1 cellular context compared by ENCODE assay signal in the genomic region with DNA sequence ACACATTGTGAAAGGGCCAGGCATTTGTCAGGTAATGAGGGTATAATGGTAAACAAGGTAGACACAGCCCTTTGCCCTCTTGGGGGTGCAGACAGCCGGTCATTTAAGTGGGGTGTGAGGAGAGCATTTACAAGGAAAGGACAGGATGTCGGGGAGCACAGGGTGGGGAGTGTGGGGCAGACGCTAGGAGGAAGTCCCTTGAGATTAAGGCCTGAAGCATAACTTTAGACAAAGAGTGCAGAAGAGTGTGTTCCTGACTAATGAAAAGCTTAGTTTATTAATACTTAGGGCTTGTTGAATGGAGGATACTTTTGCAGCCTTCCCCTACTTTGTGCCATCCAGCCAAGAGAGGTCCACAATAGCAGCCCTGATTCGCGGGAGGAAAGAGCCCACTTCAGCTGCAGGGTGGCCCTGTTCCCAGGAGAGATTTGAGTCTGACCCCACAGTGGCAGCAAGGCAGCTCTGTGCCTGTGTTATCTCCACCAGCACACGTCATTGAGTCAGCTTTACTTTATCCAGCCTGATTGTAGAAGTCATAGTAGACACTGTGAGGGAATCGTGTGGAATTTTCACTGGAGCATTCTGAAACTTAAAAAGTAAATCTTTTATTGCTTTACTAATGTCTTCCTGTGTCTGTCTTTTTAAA.
TF ChIP-seq lines count a peak whose summit lies in the region.

No MANE protein-coding gene starts in this region.

TF ChIP-seq in K562, 482 proteins besides CTCF, POLR2A, EP300 and RAD21 (continued from another document and continues in another):
- TF ChIP-seq, protein P1, sequence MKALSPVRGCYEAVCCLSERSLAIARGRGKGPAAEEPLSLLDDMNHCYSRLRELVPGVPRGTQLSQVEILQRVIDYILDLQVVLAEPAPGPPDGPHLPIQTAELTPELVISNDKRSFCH (CRISPR knock-in tag; IDR thresholded peaks at IDR 0.05): no peak
- TF ChIP-seq, protein P1 (tag; IDR thresholded peaks at IDR 0.05): peak; percentile 24; the same call in 1 of the 2 replicates
- TF ChIP-seq ZNF586 (CRISPR knock-in tag; conservative IDR thresholded peaks at IDR 0.05) (no peak), BRF1 (IDR thresholded peaks at IDR 0.05; ENCODE audit: borderline replicate concordance, extremely low read depth, insufficient read length) (no peak), ETV5 (CRISPR knock-in tag; IDR thresholded peaks at IDR 0.05; ENCODE audit: low read depth) (no peak), ELF2 (CRISPR knock-in tag; IDR thresholded peaks at IDR 0.05) (no peak), CREM (IDR thresholded peaks at IDR 0.05; ENCODE audit: low read depth) (peak; percentile 97), ZKSCAN1 (IDR thresholded peaks at IDR 0.05; ENCODE audit: low read depth, low read length) (0 out of 2 replicates have a peak, but pooled peaks have one; percentile 31), GATAD2A (IDR thresholded peaks at IDR 0.05) (peak; percentile 54), CREB1 (IDR thresholded peaks at IDR 0.05) (peak; percentile 85), CREB1 (CRISPR knock-in tag; IDR thresholded peaks at IDR 0.05) (peak; percentile 85), ZBTB7A (IDR thresholded peaks at IDR 0.05; ENCODE audit: borderline replicate concordance, control insufficient read depth, low read depth, low read length) (no peak), SOX6 (IDR thresholded peaks at IDR 0.05) (peak; percentile 53), ZNF175 (CRISPR knock-in tag; IDR thresholded peaks at IDR 0.05; ENCODE audit: low read depth) (no peak), YBX1 (IDR thresholded peaks at IDR 0.05) (no peak), PHB (CRISPR knock-in tag; IDR thresholded peaks at IDR 0.05) (no peak), RBFOX2 (IDR thresholded peaks at IDR 0.05; ENCODE audit: low read depth, low read length) (no peak), GABPB1 (CRISPR knock-in tag; IDR thresholded peaks at IDR 0.05) (no peak), MEIS2 (IDR thresholded peaks at IDR 0.05; ENCODE audit: partially characterized antibody) (peak; percentile 28), CTBP1 (IDR thresholded peaks at IDR 0.05; ENCODE audit: borderline replicate concordance) (0 out of 2 replicates have a peak, but pooled peaks have one; percentile 23), ZSCAN29 (IDR thresholded peaks at IDR 0.05) (no peak), NR2C2 (CRISPR knock-in tag; IDR thresholded peaks at IDR 0.05) (no peak), NR2C2 (tag; IDR thresholded peaks at IDR 0.05) (0 out of 2 replicates have a peak, but pooled peaks have one; percentile 30), ZNF347 (CRISPR knock-in tag; IDR thresholded peaks at IDR 0.05; ENCODE audit: low read depth) (no peak), SMARCC2 (IDR thresholded peaks at IDR 0.05; ENCODE audit: low read depth) (peak; percentile 69; the same call in 1 of the 2 replicates), ZNF79 (CRISPR knock-in tag; IDR thresholded peaks at IDR 0.05; ENCODE audit: low read depth) (no peak), TARDBP (IDR thresholded peaks at IDR 0.05) (0 out of 2 replicates have a peak, but pooled peaks have one; percentile 41), SIN3A (IDR thresholded peaks at IDR 0.05; ENCODE audit: borderline replicate concordance in 2 of 2, control insufficient read depth in 1 of 2, low read depth in 2 of 2, low read length in 2 of 2) (no peak), GATAD2B (IDR thresholded peaks at IDR 0.05; ENCODE audit: borderline replicate concordance) (peak; percentile 40; the same call in 1 of the 2 replicates), ILK (tag; IDR thresholded peaks at IDR 0.05; ENCODE audit: borderline replicate concordance, low read depth) (no peak), JUND (IDR thresholded peaks at IDR 0.05; ENCODE audit: borderline replicate concordance, low read depth, low read length) (peak; percentile 91), JUND (tag; IDR thresholded peaks at IDR 0.05; ENCODE audit: borderline replicate concordance, low read depth, low read length) (peak; percentile 88; the same call in 2 of the 3 replicates), MTF1 (CRISPR knock-in tag; IDR thresholded peaks at IDR 0.05; ENCODE audit: borderline replicate concordance) (no peak), ZBTB17 (CRISPR knock-in tag; IDR thresholded peaks at IDR 0.05) (no peak), ZNF311 (CRISPR knock-in tag; IDR thresholded peaks at IDR 0.05) (no peak), HDAC8 (tag; IDR thresholded peaks at IDR 0.05) (no peak), BCOR (IDR thresholded peaks at IDR 0.05) (no peak), ZNF444 (CRISPR knock-in tag; IDR thresholded peaks at IDR 0.05) (no peak), CBFA2T3 (IDR thresholded peaks at IDR 0.05) (peak; percentile 82), FOXK1 (CRISPR knock-in tag; IDR thresholded peaks at IDR 0.05; ENCODE audit: borderline replicate concordance) (0 out of 2 replicates have a peak, but pooled peaks have one; percentile 52), NR1H2 (CRISPR knock-in tag; IDR thresholded peaks at IDR 0.05) (0 out of 2 replicates have a peak, but pooled peaks have one; percentile 45), ARNT (IDR thresholded peaks at IDR 0.05) (no peak), CHD2 (IDR thresholded peaks at IDR 0.05; ENCODE audit: low read depth, low read length) (no peak), TRIM24 (IDR thresholded peaks at IDR 0.05) (peak; percentile 50 to 54; a peak in 2 of 4 replicates), MYNN (IDR thresholded peaks at IDR 0.05) (peak; percentile 70; the same call in 1 of the 2 replicates), MYNN (CRISPR knock-in tag; IDR thresholded peaks at IDR 0.05) (no peak), TAL1 (IDR thresholded peaks at IDR 0.05) (peak; percentile 74), SRSF1 (IDR thresholded peaks at IDR 0.05; ENCODE audit: low read depth, low read length) (no peak), BHLHE40 (IDR thresholded peaks at IDR 0.05; ENCODE audit: low read length) (0 out of 2 replicates have a peak, but pooled peaks have one; percentile 45), ZKSCAN8 (CRISPR knock-in tag; IDR thresholded peaks at IDR 0.05) (no peak), HMG20B (CRISPR knock-in tag; IDR thresholded peaks at IDR 0.05) (no peak), ATF7 (IDR thresholded peaks at IDR 0.05) (peak; percentile 89)
- TF ChIP-seq, protein P2, sequence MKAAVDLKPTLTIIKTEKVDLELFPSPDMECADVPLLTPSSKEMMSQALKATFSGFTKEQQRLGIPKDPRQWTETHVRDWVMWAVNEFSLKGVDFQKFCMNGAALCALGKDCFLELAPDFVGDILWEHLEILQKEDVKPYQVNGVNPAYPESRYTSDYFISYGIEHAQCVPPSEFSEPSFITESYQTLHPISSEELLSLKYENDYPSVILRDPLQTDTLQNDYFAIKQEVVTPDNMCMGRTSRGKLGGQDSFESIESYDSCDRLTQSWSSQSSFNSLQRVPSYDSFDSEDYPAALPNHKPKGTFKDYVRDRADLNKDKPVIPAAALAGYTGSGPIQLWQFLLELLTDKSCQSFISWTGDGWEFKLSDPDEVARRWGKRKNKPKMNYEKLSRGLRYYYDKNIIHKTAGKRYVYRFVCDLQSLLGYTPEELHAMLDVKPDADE (conservative IDR thresholded peaks at IDR 0.05; ENCODE audit: control insufficient read depth, low read depth, low read length): no peak
- TF ChIP-seq, protein P3, sequence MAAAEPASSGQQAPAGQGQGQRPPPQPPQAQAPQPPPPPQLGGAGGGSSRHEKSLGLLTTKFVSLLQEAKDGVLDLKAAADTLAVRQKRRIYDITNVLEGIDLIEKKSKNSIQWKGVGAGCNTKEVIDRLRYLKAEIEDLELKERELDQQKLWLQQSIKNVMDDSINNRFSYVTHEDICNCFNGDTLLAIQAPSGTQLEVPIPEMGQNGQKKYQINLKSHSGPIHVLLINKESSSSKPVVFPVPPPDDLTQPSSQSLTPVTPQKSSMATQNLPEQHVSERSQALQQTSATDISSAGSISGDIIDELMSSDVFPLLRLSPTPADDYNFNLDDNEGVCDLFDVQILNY (CRISPR knock-in tag; IDR thresholded peaks at IDR 0.05): no peak
- TF ChIP-seq, protein P4, sequence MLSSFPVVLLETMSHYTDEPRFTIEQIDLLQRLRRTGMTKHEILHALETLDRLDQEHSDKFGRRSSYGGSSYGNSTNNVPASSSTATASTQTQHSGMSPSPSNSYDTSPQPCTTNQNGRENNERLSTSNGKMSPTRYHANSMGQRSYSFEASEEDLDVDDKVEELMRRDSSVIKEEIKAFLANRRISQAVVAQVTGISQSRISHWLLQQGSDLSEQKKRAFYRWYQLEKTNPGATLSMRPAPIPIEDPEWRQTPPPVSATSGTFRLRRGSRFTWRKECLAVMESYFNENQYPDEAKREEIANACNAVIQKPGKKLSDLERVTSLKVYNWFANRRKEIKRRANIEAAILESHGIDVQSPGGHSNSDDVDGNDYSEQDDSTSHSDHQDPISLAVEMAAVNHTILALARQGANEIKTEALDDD (IDR thresholded peaks at IDR 0.05): peak; percentile 60; the same call in 1 of the 2 replicates
- TF ChIP-seq, protein P5, sequence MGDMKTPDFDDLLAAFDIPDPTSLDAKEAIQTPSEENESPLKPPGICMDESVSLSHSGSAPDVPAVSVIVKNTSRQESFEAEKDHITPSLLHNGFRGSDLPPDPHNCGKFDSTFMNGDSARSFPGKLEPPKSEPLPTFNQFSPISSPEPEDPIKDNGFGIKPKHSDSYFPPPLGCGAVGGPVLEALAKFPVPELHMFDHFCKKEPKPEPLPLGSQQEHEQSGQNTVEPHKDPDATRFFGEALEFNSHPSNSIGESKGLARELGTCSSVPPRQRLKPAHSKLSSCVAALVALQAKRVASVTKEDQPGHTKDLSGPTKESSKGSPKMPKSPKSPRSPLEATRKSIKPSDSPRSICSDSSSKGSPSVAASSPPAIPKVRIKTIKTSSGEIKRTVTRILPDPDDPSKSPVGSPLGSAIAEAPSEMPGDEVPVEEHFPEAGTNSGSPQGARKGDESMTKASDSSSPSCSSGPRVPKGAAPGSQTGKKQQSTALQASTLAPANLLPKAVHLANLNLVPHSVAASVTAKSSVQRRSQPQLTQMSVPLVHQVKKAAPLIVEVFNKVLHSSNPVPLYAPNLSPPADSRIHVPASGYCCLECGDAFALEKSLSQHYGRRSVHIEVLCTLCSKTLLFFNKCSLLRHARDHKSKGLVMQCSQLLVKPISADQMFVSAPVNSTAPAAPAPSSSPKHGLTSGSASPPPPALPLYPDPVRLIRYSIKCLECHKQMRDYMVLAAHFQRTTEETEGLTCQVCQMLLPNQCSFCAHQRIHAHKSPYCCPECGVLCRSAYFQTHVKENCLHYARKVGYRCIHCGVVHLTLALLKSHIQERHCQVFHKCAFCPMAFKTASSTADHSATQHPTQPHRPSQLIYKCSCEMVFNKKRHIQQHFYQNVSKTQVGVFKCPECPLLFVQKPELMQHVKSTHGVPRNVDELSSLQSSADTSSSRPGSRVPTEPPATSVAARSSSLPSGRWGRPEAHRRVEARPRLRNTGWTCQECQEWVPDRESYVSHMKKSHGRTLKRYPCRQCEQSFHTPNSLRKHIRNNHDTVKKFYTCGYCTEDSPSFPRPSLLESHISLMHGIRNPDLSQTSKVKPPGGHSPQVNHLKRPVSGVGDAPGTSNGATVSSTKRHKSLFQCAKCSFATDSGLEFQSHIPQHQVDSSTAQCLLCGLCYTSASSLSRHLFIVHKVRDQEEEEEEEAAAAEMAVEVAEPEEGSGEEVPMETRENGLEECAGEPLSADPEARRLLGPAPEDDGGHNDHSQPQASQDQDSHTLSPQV (IDR thresholded peaks at IDR 0.05): peak; percentile 49; the same call in 1 of the 2 replicates
- TF ChIP-seq, protein P6, sequence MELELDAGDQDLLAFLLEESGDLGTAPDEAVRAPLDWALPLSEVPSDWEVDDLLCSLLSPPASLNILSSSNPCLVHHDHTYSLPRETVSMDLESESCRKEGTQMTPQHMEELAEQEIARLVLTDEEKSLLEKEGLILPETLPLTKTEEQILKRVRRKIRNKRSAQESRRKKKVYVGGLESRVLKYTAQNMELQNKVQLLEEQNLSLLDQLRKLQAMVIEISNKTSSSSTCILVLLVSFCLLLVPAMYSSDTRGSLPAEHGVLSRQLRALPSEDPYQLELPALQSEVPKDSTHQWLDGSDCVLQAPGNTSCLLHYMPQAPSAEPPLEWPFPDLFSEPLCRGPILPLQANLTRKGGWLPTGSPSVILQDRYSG (tag; conservative IDR thresholded peaks at IDR 0.05; ENCODE audit: low read depth): no peak
- TF ChIP-seq, protein P7, sequence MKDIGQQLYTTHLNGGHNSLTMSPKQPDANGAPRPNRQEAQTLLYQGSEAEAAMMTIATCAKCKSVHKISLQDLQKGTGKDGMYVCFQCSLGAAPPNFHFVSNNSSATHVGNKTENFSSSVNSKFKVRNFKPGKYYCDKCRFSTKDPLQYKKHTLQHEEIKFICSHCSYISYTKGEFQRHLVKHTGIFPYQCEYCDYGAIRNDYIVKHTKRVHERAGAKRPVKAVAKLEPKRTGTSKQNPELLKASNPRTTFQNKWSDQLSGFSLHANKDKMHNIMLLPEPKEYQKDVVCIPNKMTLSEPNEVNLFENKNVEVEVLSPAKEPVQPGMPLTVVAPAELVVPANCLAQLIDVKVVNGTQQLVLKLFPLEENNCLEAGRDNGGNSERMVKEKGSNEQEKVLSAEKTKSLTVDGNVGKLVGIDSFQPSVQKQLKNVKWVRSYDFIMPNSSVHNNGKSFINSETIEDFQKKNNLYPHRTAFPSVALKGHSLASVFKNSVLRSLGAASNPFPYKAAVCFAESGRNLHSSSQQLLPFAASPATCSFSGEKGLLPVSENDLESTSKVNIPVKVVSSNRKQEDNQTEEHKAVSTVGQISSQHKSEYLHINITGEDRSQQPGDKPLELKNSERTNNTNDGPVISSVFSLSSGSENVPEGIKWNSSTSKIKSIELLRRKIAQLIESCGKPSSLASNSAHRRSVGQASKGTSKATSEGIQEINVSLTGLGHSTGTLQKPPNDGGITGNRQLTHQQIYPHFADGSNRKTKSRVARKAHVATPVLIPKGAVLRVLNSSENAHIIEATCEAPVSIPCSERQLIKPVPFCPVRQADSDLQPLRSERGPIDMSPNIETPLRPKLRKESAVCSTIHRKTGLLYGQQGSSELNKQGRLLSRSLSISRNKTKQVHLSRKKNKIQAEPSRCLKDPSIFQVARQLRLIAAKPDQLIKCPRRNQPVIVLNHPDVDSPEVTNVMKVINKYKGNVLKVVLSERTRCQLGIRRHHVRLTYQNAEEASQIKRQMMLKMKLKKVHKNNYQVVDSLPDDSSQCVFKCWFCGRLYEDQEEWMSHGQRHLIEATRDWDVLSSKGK (CRISPR knock-in tag; IDR thresholded peaks at IDR 0.05): no peak
